Comparison of ENCODE assay signal across 8 cellular contexts in genomic region chr2:219570924-219571310, GRCh38. TPM values are rescaled to one million over a fixed set of nuclear protein-coding genes. Genes with fewer than 3 reads are reported as not detected.
DNase-seq lines count a peak whose midpoint lies in the region; ATAC-seq and TF ChIP-seq lines count a peak whose summit lies in the region.

No MANE protein-coding gene starts in this region.

- H3K36me3 ChIP-seq in heart right ventricle: peaks cover 0 to 31% (median 7%) of the 10 kb centered on the region in 9 donors

- H3K4me1 ChIP-seq in heart right ventricle: peaks cover 2 to 38% (median 13%) of the 10 kb centered on the region in 9 donors

- no peak for TF ChIP-seq CTCF in VCaP (conservative IDR thresholded peaks at IDR 0.05)
- TF ChIP-seq CTCF in heart right ventricle (IDR thresholded peaks at IDR 0.05): no peak

- peak overlapping the region in 9 of 10 donors; percentile 64 to 95 (median 70) for H3K4me3 ChIP-seq in heart right ventricle

- H3K27ac Mint-ChIP-seq in activated CD4-positive, alpha-beta memory T cell treated with anti-CD3 and anti-CD28 coated beads for 36 hours: no peak overlapping the region

- CTCF ChIA-PET in activated CD4-positive, alpha-beta memory T cell treated with anti-CD3 and anti-CD28 coated beads for 36 hours (lab: Charles Lee): interaction anchor here (1.5 to 2.1 kb wide), 3 partner anchors 10 to 75 kb away, joined by 3 to 24 read pairs (median 4); no protein-coding TSS in a partner anchor

- peaks cover 0 to 38% (median 0%) of the 10 kb centered on the region in 7 donors for H3K27me3 ChIP-seq in heart right ventricle

- H3K36me3 Mint-ChIP-seq in activated CD4-positive, alpha-beta memory T cell treated with anti-CD3 and anti-CD28 coated beads for 36 hours: no peaks in the 10 kb centered on the region

- WGBS in heart right ventricle, 2 donors: 0 to 1% methylated on average over 33 to 55 of the region's 55 CpGs

- DNase-seq in EL (peak; percentile 21), heart right ventricle (peak in 1 of 2 donors; percentile 41), retina (peak; percentile 70)
- DNase-seq in activated CD4-positive, alpha-beta memory T cell treated with anti-CD3 and anti-CD28 coated beads for 36 hours: no peak

- intact Hi-C loops in heart right ventricle (cut with DNase I): loop anchor here in 5 of 10 donors (1.0 to 5.0 kb wide), 7 partner anchors 26 to 71 kb away; partner anchors contain the start of genes CHPF (in 2 of the 5), SLC4A3 (in 1 of the 5) and STK11IP (in 1 of the 5)
- intact Hi-C loops in activated CD4-positive, alpha-beta memory T cell treated with anti-CD3 and anti-CD28 coated beads for 36 hours (cut with micrococcal nuclease): no loop called here

- no peaks in the 10 kb centered on the region for H3K9me3 Mint-ChIP-seq in activated CD4-positive, alpha-beta memory T cell treated with anti-CD3 and anti-CD28 coated beads for 36 hours

- ATAC-seq in heart right ventricle (peak in 3 of 8 donors; percentile 2 to 38 (median 6)), HG03025 (IDR thresholded peaks at IDR 0.05; ENCODE audit: low FRiP score, unreplicated experiment) (no peak), GM18907 (IDR thresholded peaks at IDR 0.05; ENCODE audit: unreplicated experiment) (no peak), HG02885 (IDR thresholded peaks at IDR 0.05; ENCODE audit: poor library complexity, unreplicated experiment) (no peak)

- POLR2A ChIA-PET in activated CD4-positive, alpha-beta memory T cell treated with anti-CD3 and anti-CD28 coated beads for 36 hours (lab: Charles Lee): no interaction called here

- H3K27me3 Mint-ChIP-seq in activated CD4-positive, alpha-beta memory T cell treated with anti-CD3 and anti-CD28 coated beads for 36 hours: peaks cover 38% of the 10 kb centered on the region

- H3K27ac ChIP-seq in VCaP (peak overlapping the region; percentile 89), heart right ventricle (peak overlapping the region; percentile 65 to 95 (median 88))

- H3K4me3 Mint-ChIP-seq in activated CD4-positive, alpha-beta memory T cell treated with anti-CD3 and anti-CD28 coated beads for 36 hours: no peak overlapping the region

- H3K4me1 Mint-ChIP-seq in activated CD4-positive, alpha-beta memory T cell treated with anti-CD3 and anti-CD28 coated beads for 36 hours (ENCODE audit: low read depth): no peaks in the 10 kb centered on the region

- H3K9me3 ChIP-seq in heart right ventricle: no peaks in the 10 kb centered on the region

RNA-seq across cellular contexts. Expression of gene OBSL1, which starts 0.4 kb away (rescaled TPM):
- 100 to 1,000 TPM; 161 to 277 (median 171) TPM for total RNA-seq in heart right ventricle
- 100 to 1,000 TPM; 108 to 310 TPM for polyA plus RNA-seq in heart right ventricle
- under 1 TPM; 0.83 to 0.94 TPM for total RNA-seq in activated CD4-positive, alpha-beta memory T cell treated with anti-CD3 and anti-CD28 coated beads for 36 hours

RNA-seq across cellular contexts. Expression of gene INHA, which starts 1.2 kb away (rescaled TPM):
- total RNA-seq in heart right ventricle: 1 to 10 TPM; 1.1 to 4.2 (median 2.5) TPM
- polyA plus RNA-seq in heart right ventricle: 10 to 100 TPM in 1 of 2 donors, 1 to 10 TPM in 1; 4.0 to 22.1 TPM
- total RNA-seq in activated CD4-positive, alpha-beta memory T cell treated with anti-CD3 and anti-CD28 coated beads for 36 hours: not detected

RNA-seq across cellular contexts. Expression of gene STK11IP, which starts 26.7 kb away (rescaled TPM):
- 10 to 100 TPM in 8 of 10 donors, 1 to 10 TPM in 2; 7.2 to 18.2 (median 12.9) TPM for total RNA-seq in heart right ventricle
- 10 to 100 TPM; 15.4 to 27.4 TPM for polyA plus RNA-seq in heart right ventricle
- total RNA-seq in activated CD4-positive, alpha-beta memory T cell treated with anti-CD3 and anti-CD28 coated beads for 36 hours: 10 to 100 TPM; 28.7 to 28.9 TPM

RNA-seq across cellular contexts. Expression of gene TMEM198, which starts 27.1 kb away (rescaled TPM):
- total RNA-seq in heart right ventricle: 1 to 10 TPM in 8 of 10 donors, under 1 TPM in 2; 0.59 to 3.5 (median 1.6) TPM
- 10 to 100 TPM in 1 of 2 donors, 1 to 10 TPM in 1; 3.0 to 10.7 TPM for polyA plus RNA-seq in heart right ventricle
- total RNA-seq in activated CD4-positive, alpha-beta memory T cell treated with anti-CD3 and anti-CD28 coated beads for 36 hours: 1 to 10 TPM; 2.6 to 4.4 TPM

RNA-seq across cellular contexts. Expression of gene CHPF, which starts 27.3 kb away (rescaled TPM):
- total RNA-seq in heart right ventricle: 100 to 1,000 TPM in 4 of 10 donors, 10 to 100 TPM in 6; 66.5 to 166 (median 95.9) TPM
- 100 to 1,000 TPM in 1 of 2 donors, 10 to 100 TPM in 1; 76.9 to 221 TPM for polyA plus RNA-seq in heart right ventricle
- total RNA-seq in activated CD4-positive, alpha-beta memory T cell treated with anti-CD3 and anti-CD28 coated beads for 36 hours: 10 to 100 TPM; 19.9 to 21.0 TPM

Comparison
In these comparisons a context has a peak if more than half of its experiments do, and no peak if none do; other contexts are left out.
1. RNA of gene OBSL1, which starts 0.4 kb away (total RNA-seq): 161 to 277 TPM in heart right ventricle; 0.83 to 0.94 TPM in activated CD4-positive, alpha-beta memory T cell treated with anti-CD3 and anti-CD28 coated beads for 36 hours; every median in the first group is over 10 times any median in the second.